12 cellular contexts compared by ENCODE assay signal in genomic region chr21:35294231-35294898, GRCh38.
A peak's percentile ranks its signal among the peaks of the same experiment; 100 is the strongest.
DNase-seq lines count a peak whose midpoint lies in the region; ATAC-seq, FAIRE-seq and TF ChIP-seq lines count a peak whose summit lies in the region.
"Had no signal": no experiment of that assay in that cellular context is flagged by ENCODE, and none has a peak within 500 bp of the region (broad histone marks: within the 10 kb centered on the region; RNA-seq: fewer than 3 reads in every experiment).

No MANE protein-coding gene starts in this region.

- no peaks in the 10 kb centered on the region for H3K4me1 Mint-ChIP-seq in activated CD4-positive, alpha-beta memory T cell treated with anti-CD3 and anti-CD28 coated beads, Interleukin-2, amount 10 ng/mL, durations not matched to agents 7 days and 5 days

- no peak overlapping the region for H4K91ac ChIP-seq in trophoblast cell (ENCODE audit: low read depth, low read length)

- peak; percentile 86 for DNase-seq in HCT116 (ENCODE audit: low read depth, low spot score)
- DNase-seq in NCI-H2081 (lab: John Stamatoyannopoulos, UW) = peak; percentile 66 to 86
- peak; percentile 40 for DNase-seq in bronchial epithelial cell (ENCODE audit: low read depth)
- peak; percentile 30 to 85 for DNase-seq in trophoblast cell
- no peak for DNase-seq in left cardiac atrium
- DNase-seq in activated CD4-positive, alpha-beta memory T cell treated with anti-CD3 and anti-CD28 coated beads, Interleukin-2, amount 10 ng/mL, durations not matched to agents 7 days and 5 days = no peak
- DNase-seq in tibial artery = no peak
- DNase-seq: activated T-cell treated with anti-CD3 and anti-CD28 coated beads, Interleukin-2, amount 50 U/mL, for 72 hours; EL; HCEC 1CT; nucleus accumbens had no signal

- H3K27me3 Mint-ChIP-seq in activated CD4-positive, alpha-beta memory T cell treated with anti-CD3 and anti-CD28 coated beads, Interleukin-2, amount 10 ng/mL, durations not matched to agents 7 days and 5 days = no peaks in the 10 kb centered on the region

- H3K4me3 Mint-ChIP-seq in activated CD4-positive, alpha-beta memory T cell treated with anti-CD3 and anti-CD28 coated beads, Interleukin-2, amount 10 ng/mL, durations not matched to agents 7 days and 5 days = no peak overlapping the region
- H3K4me3 Mint-ChIP-seq: activated T-cell treated with anti-CD3 and anti-CD28 coated beads, Interleukin-2, amount 50 U/mL, for 72 hours had no signal

- intact Hi-C loops in HCT116 (cut with micrococcal nuclease) (no loop called here), left cardiac atrium (cut with DNase I) (no loop called here), tibial artery (cut with DNase I; ENCODE audit: low total_unique reads) (no loop called here)

- RAD21 ChIA-PET in HCT116 (lab: Charles Lee; ENCODE audit: low non-redundant PET in 1 of 2, low total read pairs in 2 of 2, uncharacterized antibody in 2 of 2, unreplicated experiment in 2 of 2) = interaction anchor here in 1 of 2 experiments (0.7 kb wide), 1 partner anchor 639 kb away, joined by 3 read pairs; no protein-coding TSS in a partner anchor

- BruUV-seq in HCT116 (replicated peaks; lab: Mats Ljungman, UMichigan) = no TSS peak

- H3K9me3 Mint-ChIP-seq in activated CD4-positive, alpha-beta memory T cell treated with anti-CD3 and anti-CD28 coated beads, Interleukin-2, amount 10 ng/mL, durations not matched to agents 7 days and 5 days = no peaks in the 10 kb centered on the region

- no peak overlapping the region for H2AK5ac ChIP-seq in trophoblast cell (ENCODE audit: low read length)

- no CpG with 5 or more reads among the region's 16 CpGs for WGBS in trophoblast cell (ENCODE audit: extremely low coverage, insufficient coverage, insufficient read length)

- H2AFZ ChIP-seq in HCT116 (ENCODE audit: low read depth, low read length, poor library complexity, severe bottlenecking) (peak overlapping the region; percentile 97), trophoblast cell (ENCODE audit: insufficient read depth, low read length, poor library complexity) (no peak overlapping the region)

- no peak for FAIRE-seq in bronchial epithelial cell (lab: Jason Lieb, UNC)

- H3K9ac ChIP-seq in HCT116 (ENCODE audit: low read length) (peak overlapping the region; percentile 28; the same call in 1 of the 2 replicates), trophoblast cell (ENCODE audit: low read length) (no peak overlapping the region)

- H3K4ac ChIP-seq in trophoblast cell (ENCODE audit: low read depth, low read length) = no peak overlapping the region

- H3K27ac Mint-ChIP-seq in activated CD4-positive, alpha-beta memory T cell treated with anti-CD3 and anti-CD28 coated beads, Interleukin-2, amount 10 ng/mL, durations not matched to agents 7 days and 5 days = no peak overlapping the region
- H3K27ac Mint-ChIP-seq: activated T-cell treated with anti-CD3 and anti-CD28 coated beads, Interleukin-2, amount 50 U/mL, for 72 hours had no signal

- H3K18ac ChIP-seq in trophoblast cell (ENCODE audit: low read length) = no peak overlapping the region

- H2BK5ac ChIP-seq in trophoblast cell (ENCODE audit: low read depth, low read length, poor library complexity) = no peak overlapping the region

- H4K8ac ChIP-seq in trophoblast cell (ENCODE audit: low read depth, low read length) = peak overlapping the region; percentile 45

- no peak overlapping the region for H2BK12ac ChIP-seq in trophoblast cell (ENCODE audit: low read length)

- peak; percentile 90 for ATAC-seq in HCT116
- no peak for ATAC-seq in GM19455 (IDR thresholded peaks at IDR 0.05; ENCODE audit: unreplicated experiment)
- no peak for ATAC-seq in left cardiac atrium
- ATAC-seq: activated T-cell treated with anti-CD3 and anti-CD28 coated beads, Interleukin-2, amount 50 U/mL, for 72 hours had no signal

- H3K79me1 ChIP-seq in trophoblast cell (ENCODE audit: low read length) = peaks cover 3% of the 10 kb centered on the region

- no peaks in the 10 kb centered on the region for H4K20me1 ChIP-seq in HCT116 (ENCODE audit: insufficient read depth)

- peak; percentile 19; the same call in 1 of the 2 replicates for TF ChIP-seq RAD21 in HCT116 (IDR thresholded peaks at IDR 0.05; ENCODE audit: low read depth)

- H3K27ac ChIP-seq in HCT116 (ENCODE audit: low read depth, low read length) (peak overlapping the region; percentile 46), trophoblast cell (ENCODE audit: low read depth, low read length) (peak overlapping the region; percentile 38), tibial artery (no peak overlapping the region)

- POLR2A ChIA-PET in HCT116 (lab: Charles Lee) = no interaction called here
- POLR2A ChIA-PET in activated CD4-positive, alpha-beta memory T cell treated with anti-CD3 and anti-CD28 coated beads, Interleukin-2, amount 10 ng/mL, durations not matched to agents 7 days and 5 days (lab: Charles Lee) = interaction anchor here (1.2 kb wide), 1 partner anchor 406 kb away, joined by 3 read pairs; no protein-coding TSS in a partner anchor

- H4K12ac ChIP-seq in trophoblast cell (ENCODE audit: low read depth, low read length) = no peak overlapping the region

- no peaks in the 10 kb centered on the region for H3K9me2 ChIP-seq in HCT116 (ENCODE audit: insufficient read depth)

- TF ChIP-seq CTCF in HCT116 (IDR thresholded peaks at IDR 0.05 in 2 of 3, conservative IDR thresholded peaks at IDR 0.05 in 1 of 3; ENCODE audit: borderline replicate concordance in 1 of 3, insufficient read depth in 1 of 3, low read depth in 2 of 3, low read length in 2 of 3) = no peak
- TF ChIP-seq CTCF in bronchial epithelial cell (IDR thresholded peaks at IDR 0.05; ENCODE audit: insufficient read depth, low read length, severe bottlenecking) = no peak
- TF ChIP-seq CTCF in tibial artery (IDR thresholded peaks at IDR 0.05) = no peak

- no peak for TF ChIP-seq POLR2A in HCT116 (IDR thresholded peaks at IDR 0.05; ENCODE audit: borderline replicate concordance, extremely low read depth, insufficient read depth, insufficient read length)

- CTCF ChIA-PET in HCT116 (lab: Charles Lee) = interaction anchor here (0.7 to 1.2 kb wide), 2 partner anchors 8 to 42 kb away, joined by 3 read pairs; no protein-coding TSS in a partner anchor
- CTCF ChIA-PET in activated CD4-positive, alpha-beta memory T cell treated with anti-CD3 and anti-CD28 coated beads, Interleukin-2, amount 10 ng/mL, durations not matched to agents 7 days and 5 days (lab: Charles Lee) = no interaction called here

- H3K36me3 Mint-ChIP-seq in activated CD4-positive, alpha-beta memory T cell treated with anti-CD3 and anti-CD28 coated beads, Interleukin-2, amount 10 ng/mL, durations not matched to agents 7 days and 5 days (ENCODE audit: low read depth) = no peaks in the 10 kb centered on the region

- peak overlapping the region; percentile 73 for H3K4me2 ChIP-seq in HCT116 (ENCODE audit: low read length)
- peak overlapping the region; percentile 18 for H3K4me2 ChIP-seq in trophoblast cell (ENCODE audit: low read length)

- no peaks in the 10 kb centered on the region for H3K9me3 ChIP-seq in HCT116 (ENCODE audit: control insufficient read depth in 1 of 2, insufficient read depth in 1 of 2, low read depth in 1 of 2, low read length in 2 of 2)
- no peaks in the 10 kb centered on the region for H3K9me3 ChIP-seq in trophoblast cell (ENCODE audit: insufficient read depth, low read depth, low read length)
- H3K9me3 ChIP-seq in tibial artery = no peaks in the 10 kb centered on the region

- H3K14ac ChIP-seq in trophoblast cell (ENCODE audit: low read length) = no peak overlapping the region

- H3K23ac ChIP-seq in trophoblast cell (ENCODE audit: low read length) = no peak overlapping the region

- peaks cover 22 to 25% of the 10 kb centered on the region in 2 experiments for H3K4me1 ChIP-seq in HCT116 (ENCODE audit: control insufficient read depth in 1 of 2, insufficient read depth in 2 of 2, low read length in 2 of 2)
- peaks cover 12% of the 10 kb centered on the region in 2 experiments for H3K4me1 ChIP-seq in trophoblast cell (ENCODE audit: control insufficient read depth in 1 of 2, insufficient read depth in 2 of 2, low read length in 2 of 2)
- no peaks in the 10 kb centered on the region for H3K4me1 ChIP-seq in tibial artery

- H2BK120ac ChIP-seq in trophoblast cell (ENCODE audit: insufficient read depth, low read length, poor library complexity) = peak overlapping the region; percentile 35

- H3K79me2 ChIP-seq in HCT116 (ENCODE audit: insufficient read depth, low read length) (no peaks in the 10 kb centered on the region), trophoblast cell (ENCODE audit: control insufficient read depth, insufficient read depth, low read length, poor library complexity) (no peaks in the 10 kb centered on the region)

- H3K27me3 ChIP-seq in HCT116 (ENCODE audit: insufficient read depth, low read length) (no peaks in the 10 kb centered on the region), bronchial epithelial cell (ENCODE audit: control insufficient read depth, insufficient read depth, low read length) (no peaks in the 10 kb centered on the region), trophoblast cell (ENCODE audit: insufficient read depth, low read length) (no peaks in the 10 kb centered on the region), tibial artery (no peaks in the 10 kb centered on the region)

- H3K4me3 ChIP-seq in HCT116 (replicated peaks in 1 of 2; ENCODE audit: low read depth in 1 of 2, low read length in 2 of 2) = peak overlapping the region; percentile 27 to 44
- no peak overlapping the region for H3K4me3 ChIP-seq in bronchial epithelial cell (ENCODE audit: low read depth, low read length)
- H3K4me3 ChIP-seq in trophoblast cell (ENCODE audit: low read depth, low read length) = no peak overlapping the region
- H3K4me3 ChIP-seq in tibial artery = no peak overlapping the region

- H3K36me3 ChIP-seq in HCT116 (ENCODE audit: control insufficient read depth in 1 of 2, insufficient read depth in 2 of 2, low read length in 2 of 2) (no peaks in the 10 kb centered on the region), bronchial epithelial cell (ENCODE audit: control insufficient read depth, insufficient read depth, low read length) (no peaks in the 10 kb centered on the region), trophoblast cell (ENCODE audit: control insufficient read depth in 1 of 2, insufficient read depth in 2 of 2, low read length in 2 of 2) (no peaks in the 10 kb centered on the region), tibial artery (no peaks in the 10 kb centered on the region)

TF ChIP-seq in HCT116, 20 proteins besides CTCF, POLR2A, EP300 and RAD21 (continues in another document):
- peak; percentile 69; the same call in 1 of the 2 replicates for TF ChIP-seq CBX3 (IDR thresholded peaks at IDR 0.05; ENCODE audit: low read depth)
- TF ChIP-seq ELF1 (IDR thresholded peaks at IDR 0.05; ENCODE audit: borderline replicate concordance, low read depth) = no peak
- TF ChIP-seq ATF3 (IDR thresholded peaks at IDR 0.05) = no peak
- no peak for TF ChIP-seq ZFX (IDR thresholded peaks at IDR 0.05)
- TF ChIP-seq EZH2phosphoT487 (IDR thresholded peaks at IDR 0.05; ENCODE audit: borderline replicate concordance) = no peak

Comparison
In these comparisons a context has a peak if more than half of its experiments do, and no peak if none do; other contexts are left out.
1. DNase-seq: peak in HCT116 (single experiment), NCI-H2081 (2 of 2), bronchial epithelial cell (single experiment) and trophoblast cell (2 of 2); none in left cardiac atrium (single experiment), activated CD4-positive, alpha-beta memory T cell treated with anti-CD3 and anti-CD28 coated beads, Interleukin-2, amount 10 ng/mL, durations not matched to agents 7 days and 5 days (single experiment) and tibial artery (0 of 2).
2. H3K27ac ChIP-seq: peak in HCT116 (single experiment) and trophoblast cell (single experiment); none in tibial artery (0 of 2).
3. H3K4me3 ChIP-seq: peak in HCT116 (2 of 2); none in bronchial epithelial cell (single experiment), trophoblast cell (single experiment) and tibial artery (0 of 2).